ENCODE assay signal across 10 cellular contexts in genomic region chr15:80071652-80072051, GRCh38. TPM values are rescaled to one million over a fixed set of nuclear protein-coding genes. Genes with fewer than 3 reads are reported as not detected.
A peak's percentile ranks its signal among the peaks of the same experiment; 100 is the strongest.
DNase-seq lines count a peak whose midpoint lies in the region; ATAC-seq and TF ChIP-seq lines count a peak whose summit lies in the region.
"Had no signal": no experiment of that assay in that cellular context is flagged by ENCODE, and none has a peak within 500 bp of the region (broad histone marks: within the 10 kb centered on the region; RNA-seq: fewer than 3 reads in every experiment).

No MANE protein-coding gene starts in this region.

- TF ChIP-seq CTCF in mesothelial cell of epicardium (IDR thresholded peaks at IDR 0.05; ENCODE audit: unreplicated experiment) = no peak
- TF ChIP-seq CTCF in osteocyte (IDR thresholded peaks at IDR 0.05) = no peak

- peak overlapping the region; percentile 77 for H3K4me3 ChIP-seq in ACC112 (ENCODE audit: low read depth, low read length)
- H3K4me3 ChIP-seq in HUES48 (ENCODE audit: low read depth, low read length) = peak overlapping the region; percentile 38

- H3K9me3 Mint-ChIP-seq in activated naive CD8-positive, alpha-beta T cell treated with anti-CD3 and anti-CD28 coated beads, Interleukin-2, amount 50 U/mL, for 24 hours = no peaks in the 10 kb centered on the region
- H3K9me3 Mint-ChIP-seq in mesothelial cell of epicardium = no peaks in the 10 kb centered on the region
- H3K9me3 Mint-ChIP-seq in osteocyte (ENCODE audit: unreplicated experiment) = no peaks in the 10 kb centered on the region

- no peak for ATAC-seq in activated naive CD8-positive, alpha-beta T cell treated with anti-CD3 and anti-CD28 coated beads, Interleukin-2, amount 50 U/mL, for 24 hours
- no peak for ATAC-seq in HG02678 (IDR thresholded peaks at IDR 0.05; ENCODE audit: unreplicated experiment)

- no peaks in the 10 kb centered on the region for H3K9me3 ChIP-seq in HUES48 (ENCODE audit: control insufficient read depth, insufficient read depth, low read length)

- H3K4me1 ChIP-seq in ACC112 (ENCODE audit: control insufficient read depth, insufficient read depth, low read length, unreplicated experiment) = peaks cover 38% of the 10 kb centered on the region
- peaks cover 64% of the 10 kb centered on the region for H3K4me1 ChIP-seq in HUES48 (ENCODE audit: control insufficient read depth, insufficient read depth, low read length)

- no peaks in the 10 kb centered on the region for H3K36me3 ChIP-seq in ACC112 (ENCODE audit: insufficient read depth, low read length)
- H3K36me3 ChIP-seq in HUES48 (ENCODE audit: control insufficient read depth, insufficient read depth, low read length) = no peaks in the 10 kb centered on the region

- H3K4me1 Mint-ChIP-seq in activated naive CD8-positive, alpha-beta T cell treated with anti-CD3 and anti-CD28 coated beads, Interleukin-2, amount 50 U/mL, for 24 hours = peaks cover 68% of the 10 kb centered on the region
- H3K4me1 Mint-ChIP-seq in mesothelial cell of epicardium (peaks cover 51% of the 10 kb centered on the region), osteocyte (ENCODE audit: unreplicated experiment) (peaks cover 69% of the 10 kb centered on the region)

- H3K36me3 Mint-ChIP-seq in activated naive CD8-positive, alpha-beta T cell treated with anti-CD3 and anti-CD28 coated beads, Interleukin-2, amount 50 U/mL, for 24 hours (ENCODE audit: low read depth) = no peaks in the 10 kb centered on the region
- peaks cover 2% of the 10 kb centered on the region for H3K36me3 Mint-ChIP-seq in mesothelial cell of epicardium
- H3K36me3 Mint-ChIP-seq in osteocyte (ENCODE audit: unreplicated experiment) = peaks cover 5% of the 10 kb centered on the region

- no peaks in the 10 kb centered on the region for H3K27me3 ChIP-seq in ACC112 (ENCODE audit: insufficient read depth, low read length)
- H3K27me3 ChIP-seq in HUES48 (ENCODE audit: control insufficient read depth, insufficient read depth, low read length) = no peaks in the 10 kb centered on the region

- no peaks in the 10 kb centered on the region for H3K27me3 Mint-ChIP-seq in activated naive CD8-positive, alpha-beta T cell treated with anti-CD3 and anti-CD28 coated beads, Interleukin-2, amount 50 U/mL, for 24 hours
- H3K27me3 Mint-ChIP-seq in mesothelial cell of epicardium (ENCODE audit: low read depth) = no peaks in the 10 kb centered on the region
- H3K27me3 Mint-ChIP-seq in osteocyte (ENCODE audit: unreplicated experiment) = no peaks in the 10 kb centered on the region

- peak overlapping the region; percentile 81 for H3K4me3 Mint-ChIP-seq in activated naive CD8-positive, alpha-beta T cell treated with anti-CD3 and anti-CD28 coated beads, Interleukin-2, amount 50 U/mL, for 24 hours
- H3K4me3 Mint-ChIP-seq in mesothelial cell of epicardium (no peak overlapping the region), osteocyte (ENCODE audit: unreplicated experiment) (no peak overlapping the region)

- H3K27ac Mint-ChIP-seq in activated naive CD8-positive, alpha-beta T cell treated with anti-CD3 and anti-CD28 coated beads, Interleukin-2, amount 50 U/mL, for 24 hours = peak overlapping the region; percentile 11
- H3K27ac Mint-ChIP-seq in mesothelial cell of epicardium (peak overlapping the region; percentile 92), osteocyte (ENCODE audit: unreplicated experiment) (no peak overlapping the region)

- H2AFZ ChIP-seq in ACC112 (ENCODE audit: low read length, unreplicated experiment) = no peak overlapping the region

- H3K9ac ChIP-seq in HUES48 (ENCODE audit: low read depth, low read length) = no peak overlapping the region

- H3K79me2 ChIP-seq in ACC112 (ENCODE audit: control insufficient read depth, insufficient read depth, low read length, unreplicated experiment) = peaks cover 84% of the 10 kb centered on the region

- no peak for DNase-seq in activated naive CD8-positive, alpha-beta T cell treated with anti-CD3 and anti-CD28 coated beads, Interleukin-2, amount 50 U/mL, for 24 hours
- DNase-seq in mesothelial cell of epicardium (ENCODE audit: low spot score in 2 of 2, unreplicated experiment in 2 of 2) (no peak), osteocyte (ENCODE audit: extremely low spot score, unreplicated experiment) (no peak), GM19240 (ENCODE audit: insufficient read length, low spot score) (no peak), NK-92 (lab: John Stamatoyannopoulos, UW; ENCODE audit: unreplicated experiment) (no peak)
- DNase-seq: activated naive CD4-positive, alpha-beta T cell; effector CD4-positive, alpha-beta T cell had no signal

- peak overlapping the region; percentile 14; the same call in 1 of the 2 replicates for H3K27ac ChIP-seq in ACC112 (ENCODE audit: low read depth, low read length)
- H3K27ac ChIP-seq in HUES48 (ENCODE audit: low read depth, low read length) = peak overlapping the region; percentile 50

RNA-seq across cellular contexts. Expression of gene ZFAND6, which starts 12.2 kb away (rescaled TPM):
- 80.4 to 88.8 TPM (median 85.2 TPM) in 3 replicates for total RNA-seq in mesothelial cell of epicardium
- 63.8 and 65.9 TPM in 2 replicates for total RNA-seq in osteocyte
